Comparison of ENCODE assay signal across 21 cellular contexts in the genomic region with DNA sequence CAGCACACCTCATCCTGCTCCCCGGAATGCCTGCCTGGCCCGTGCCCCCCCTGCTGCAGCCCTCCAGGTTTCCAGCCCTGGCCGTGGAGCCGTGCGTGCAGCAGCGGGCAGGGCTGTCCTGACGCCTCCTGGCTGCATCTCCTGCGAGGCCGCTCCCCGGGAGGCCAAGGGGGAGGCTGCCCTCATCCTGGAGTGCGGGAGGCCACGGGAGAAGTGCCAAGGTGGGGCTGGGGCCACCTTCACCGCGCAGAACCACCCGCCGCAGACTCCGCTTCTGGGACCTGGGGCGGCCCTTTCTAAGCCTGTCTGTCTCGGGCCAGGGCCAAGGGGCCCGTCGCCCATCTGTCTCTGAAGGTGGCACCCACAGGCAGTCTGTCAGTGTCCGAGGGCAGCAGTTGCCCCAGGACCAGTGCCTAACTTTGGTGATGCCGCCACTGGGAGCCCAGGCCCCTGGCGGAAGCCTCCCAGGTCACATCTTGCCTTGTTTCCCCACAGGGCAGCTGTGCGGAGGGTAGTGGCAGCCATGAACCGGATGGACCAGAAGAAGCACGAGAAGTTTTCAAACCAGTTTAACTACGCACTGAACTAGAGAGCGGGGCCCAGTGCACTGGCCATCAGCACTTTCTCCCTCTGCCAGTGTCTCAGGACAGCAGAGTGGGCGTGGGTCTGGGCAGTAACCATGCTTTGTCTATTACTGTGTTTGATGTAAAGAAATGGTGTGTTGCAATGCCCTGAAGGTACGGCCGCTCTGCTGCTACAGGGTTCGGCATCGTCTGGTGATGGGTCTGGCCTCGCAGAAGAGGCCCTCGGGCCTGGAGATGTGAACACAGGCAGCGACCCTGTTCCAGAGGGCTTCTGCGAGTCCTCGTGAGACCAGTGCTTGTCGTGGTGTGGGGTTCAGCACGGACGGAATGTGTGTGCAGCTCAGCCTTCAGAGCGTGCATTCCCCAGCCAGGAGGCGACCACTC. TPM values are rescaled to one million over a fixed set of nuclear protein-coding genes. Genes with fewer than 3 reads are reported as not detected.
"Had no signal": no experiment of that assay in that cellular context is flagged by ENCODE, and none has a peak within 500 bp of the region (broad histone marks: within the 10 kb centered on the region; RNA-seq: fewer than 3 reads in every experiment).

No MANE protein-coding gene starts in this region.

- H3K4me2 ChIP-seq: smooth muscle cell had no signal

- ATAC-seq: activated CD8-positive, alpha-beta T cell treated with anti-CD3 and anti-CD28 coated beads for 36 hours; body of pancreas; T-cell had no signal

- H3K36me3 ChIP-seq: adrenal gland, ovary had no signal

- H3K4me3 ChIP-seq: adrenal gland, body of pancreas, ovary, SK-N-MC, smooth muscle cell, suprapubic skin, upper lobe of left lung had no signal

- H3K9me3 ChIP-seq: body of pancreas, ovary had no signal

- H3K27ac ChIP-seq: adrenal gland, body of pancreas, epithelial cell of prostate, ovary, SK-N-MC, suprapubic skin, upper lobe of left lung, VCaP had no signal

- H3K27me3 ChIP-seq: adrenal gland, body of pancreas, ovary, suprapubic skin, upper lobe of left lung had no signal

- H3K4me1 ChIP-seq: adrenal gland, body of pancreas, suprapubic skin, upper lobe of left lung had no signal

- DNase-seq: activated CD4-positive, alpha-beta T cell treated with anti-CD3 and anti-CD28 coated beads for 4 hours; activated CD8-positive, alpha-beta memory T cell treated with anti-CD3 and anti-CD28 coated beads, Interleukin-2, amount 50 U/mL, for 4 hours; activated CD8-positive, alpha-beta T cell treated with anti-CD3 and anti-CD28 coated beads for 36 hours; activated naive CD4-positive, alpha-beta T cell; adrenal gland; effector memory CD4-positive, alpha-beta T cell; hippocampal formation; stimulated activated naive CD4-positive, alpha-beta T cell; T1000 had no signal

RNA-seq across cellular contexts. Expression of a gene that starts 20.6 kb away (rescaled TPM):
- total RNA-seq: activated CD8-positive, alpha-beta T cell treated with anti-CD3 and anti-CD28 coated beads for 36 hours; activated T-helper 1 cell treated with anti-CD3 and anti-CD28 coated beads, Interleukin-12 subunit alpha, Interleukin-12 subunit beta, Interleukin-2, Interleukin-4 antibody, amounts not matched to agents 30 ng/mL and 10 ng/mL and 1 ng/mL, durations not matched to agents 14 hours and 24 hours and 36 hours; adrenal gland; body of pancreas; ovary; renal cortical epithelial cell; smooth muscle cell; suprapubic skin; T-cell; upper lobe of left lung had no signal
- polyA plus RNA-seq: adrenal gland, neural cell, ovary, smooth muscle cell had no signal
